Comparison of ENCODE assay signal across 8 cellular contexts in genomic region chr22:38314992-38315800, GRCh38. TPM values are rescaled to one million over a fixed set of nuclear protein-coding genes. Genes with fewer than 3 reads are reported as not detected.
DNase-seq lines count a peak whose midpoint lies in the region; ATAC-seq and TF ChIP-seq lines count a peak whose summit lies in the region.

No MANE protein-coding gene starts in this region.

- H3K4me3 ChIP-seq in body of pancreas (peak overlapping the region in 1 of 2 donors; percentile 61), right lobe of liver (peak overlapping the region; percentile 57 to 70 (median 66)), thoracic aorta (peak overlapping the region; percentile 75)

- TF ChIP-seq CTCF in body of pancreas (IDR thresholded peaks at IDR 0.05) (no peak), right lobe of liver (IDR thresholded peaks at IDR 0.05) (no peak), thoracic aorta (IDR thresholded peaks at IDR 0.05) (no peak)

- H3K9me3 ChIP-seq in body of pancreas (no peaks in the 10 kb centered on the region), right lobe of liver (no peaks in the 10 kb centered on the region), thoracic aorta (no peaks in the 10 kb centered on the region)

- WGBS in body of pancreas, 2 donors, result 5 to 10% methylated on average over 11 to 19 of the region's 19 CpGs
- 15% methylated on average over 7 of the region's 19 CpGs for WGBS in right lobe of liver (ENCODE audit: insufficient coverage, low coverage, low lambda C conversion rate, missing lambda C conversion rate)

- intact Hi-C loops in body of pancreas (cut with DNase I), result no loop called here
- intact Hi-C loops in right lobe of liver (cut with DNase I), result no loop called here

- TF ChIP-seq POLR2A in body of pancreas (IDR thresholded peaks at IDR 0.05), result peak in 1 of 3 donors; percentile 10
- peak; percentile 3 for TF ChIP-seq POLR2A in right lobe of liver (IDR thresholded peaks at IDR 0.05)

- H3K27me3 ChIP-seq in body of pancreas, result no peaks in the 10 kb centered on the region
- no peaks in the 10 kb centered on the region for H3K27me3 ChIP-seq in right lobe of liver
- no peaks in the 10 kb centered on the region for H3K27me3 ChIP-seq in thoracic aorta (replicated peaks; ENCODE audit: insufficient read depth)

- H3K36me3 ChIP-seq in body of pancreas (replicated peaks in 1 of 2; ENCODE audit: insufficient read depth in 1 of 2, low read depth in 2 of 2) (no peaks in the 10 kb centered on the region), right lobe of liver (no peaks in the 10 kb centered on the region), thoracic aorta (no peaks in the 10 kb centered on the region)

- H3K4me1 ChIP-seq in body of pancreas, result peaks cover 51% of the 10 kb centered on the region
- H3K4me1 ChIP-seq in right lobe of liver, result peaks cover 0 to 17% (median 8%) of the 10 kb centered on the region in 4 donors
- peaks cover 43 to 73% of the 10 kb centered on the region in 2 donors for H3K4me1 ChIP-seq in thoracic aorta (ENCODE audit: control insufficient read depth in 1 of 2, low read depth in 2 of 2)

- DNase-seq in DMS 273 (lab: John Stamatoyannopoulos, UW; ENCODE audit: unreplicated experiment) (peak; percentile 76), NCI-H2029 (lab: John Stamatoyannopoulos, UW) (peak; percentile 3), body of pancreas (peak in 2 of 4 donors; percentile 57 to 61), right lobe of liver (no peak), thoracic aorta (ENCODE audit: low spot score) (no peak), NCI-H345 (lab: John Stamatoyannopoulos, UW) (no peak)
- no peak for DNase-seq in stimulated activated CD4-positive, alpha-beta T cell treated with anti-CD3 and anti-CD28 coated beads, Interleukin-1b, Interleukin-23, amount 100 ng/mL, for 48 hours

- ATAC-seq in body of pancreas, result no peak
- ATAC-seq in right lobe of liver, result peak; percentile 3 to 16 (median 8)
- ATAC-seq in thoracic aorta (ENCODE audit: insufficient number of reproducible peaks, low FRiP score, low read depth), result no peak
- ATAC-seq in HG03045 (IDR thresholded peaks at IDR 0.05; ENCODE audit: unreplicated experiment), result no peak

- H3K27ac ChIP-seq in body of pancreas (peak overlapping the region; percentile 90 to 98 (median 96)), right lobe of liver (peak overlapping the region; percentile 86 to 95 (median 89)), thoracic aorta (peak overlapping the region; percentile 88 to 98)

RNA-seq across cellular contexts. Expression of gene CSNK1E, which starts 2.0 kb away (rescaled TPM):
- total RNA-seq in body of pancreas (100 to 1,000 TPM in 1 of 2 donors, 10 to 100 TPM in 1; 63.3 to 172 TPM), right lobe of liver (10 to 100 TPM; 19.9 to 41.8 (median 27.4) TPM), thoracic aorta (100 to 1,000 TPM in 1 of 2 donors, 10 to 100 TPM in 1; 98.1 to 140 TPM)

RNA-seq across cellular contexts. Expression of gene TMEM184B, which starts 42.4 kb away (rescaled TPM):
- total RNA-seq in body of pancreas, result 10 to 100 TPM; 28.7 to 31.4 TPM
- total RNA-seq in right lobe of liver, result 10 to 100 TPM in 5 of 6 experiments, 1 to 10 TPM in 1; 7.9 to 42.6 (median 16.9) TPM
- total RNA-seq in thoracic aorta, result 100 to 1,000 TPM; 134 to 254 TPM

Comparison
In these comparisons a context has a peak if more than half of its experiments do, and no peak if none do; other contexts are left out.
1. DNase-seq: peak in DMS 273 (single experiment) and NCI-H2029 (single experiment); none in right lobe of liver (0 of 3), thoracic aorta (single experiment), NCI-H345 (single experiment) and stimulated activated CD4-positive, alpha-beta T cell treated with anti-CD3 and anti-CD28 coated beads, Interleukin-1b, Interleukin-23, amount 100 ng/mL, for 48 hours (single experiment).
2. ATAC-seq: peak in right lobe of liver (4 of 4); none in body of pancreas (single experiment), thoracic aorta (single experiment) and HG03045 (single experiment).
3. Peak in every context shown above with its lines, with median percentiles within 50 percentile points of each other: H3K27ac ChIP-seq.